In the genomic region with DNA sequence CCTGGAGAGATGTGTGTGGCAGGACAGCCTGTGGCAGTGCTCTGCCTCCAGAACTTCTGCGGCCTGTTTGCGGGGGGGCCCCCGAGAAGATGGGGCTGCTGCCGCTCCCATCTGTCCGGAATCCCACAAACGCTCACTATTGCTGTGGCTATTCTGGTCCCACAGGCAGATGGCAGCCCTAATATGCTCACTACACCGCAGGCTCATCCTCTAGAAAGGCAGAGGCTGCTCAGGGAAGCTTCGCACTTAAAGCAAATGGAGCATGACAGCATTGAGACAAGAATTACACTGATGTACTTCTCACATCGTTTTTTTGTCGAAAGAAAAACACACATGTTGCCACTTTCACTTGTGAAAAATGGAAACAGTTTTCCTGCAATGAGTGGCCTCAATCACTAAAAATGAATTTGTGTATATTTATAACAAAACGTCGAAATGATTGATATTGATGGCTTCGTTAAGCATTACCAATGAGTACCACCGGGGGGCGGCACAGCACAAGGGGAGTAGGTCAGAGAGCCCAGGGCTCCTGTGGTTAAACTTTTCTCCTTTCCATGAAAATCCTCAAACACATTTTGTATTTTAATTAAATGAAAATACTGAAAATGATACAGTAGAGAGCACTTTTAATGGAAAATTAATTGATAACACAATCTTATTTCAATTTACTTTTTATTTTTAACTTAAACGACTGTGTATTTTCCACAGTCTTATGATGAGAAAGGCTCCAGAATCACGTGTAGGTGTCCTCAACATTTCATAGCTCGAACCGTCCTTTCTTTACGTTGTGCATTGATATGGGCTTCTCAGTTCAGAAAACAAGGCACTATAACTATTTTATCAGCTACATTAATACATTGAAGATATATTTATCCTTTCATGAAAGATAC, we compare ENCODE assay signal across 8 cellular contexts.
A peak's percentile ranks its signal among the peaks of the same experiment; 100 is the strongest.
DNase-seq lines count a peak whose midpoint lies in the region; ATAC-seq and TF ChIP-seq lines count a peak whose summit lies in the region.

No MANE protein-coding gene starts in this region.

- H3K9me3 ChIP-seq in cardiac muscle cell (ENCODE audit: low read depth): no peaks in the 10 kb centered on the region
- no peaks in the 10 kb centered on the region for H3K9me3 ChIP-seq in effector memory CD4-positive, alpha-beta T cell (ENCODE audit: control insufficient read depth, low read length)

- no peak overlapping the region for H3K27ac ChIP-seq in cardiac muscle cell
- no peak overlapping the region for H3K27ac ChIP-seq in effector memory CD4-positive, alpha-beta T cell (ENCODE audit: insufficient read depth, low read length, poor library complexity, severe bottlenecking)

- H3K27me3 ChIP-seq in cardiac muscle cell: no peaks in the 10 kb centered on the region
- H3K27me3 ChIP-seq in effector memory CD4-positive, alpha-beta T cell (replicated peaks; ENCODE audit: control insufficient read depth, insufficient read depth, low read length, poor library complexity, severe bottlenecking): no peaks in the 10 kb centered on the region

- in situ Hi-C loops in GM13977 (cut with MboI; ENCODE audit: low pct_unique_long_range_greater_than_20kb, low sequenced_read_pairs, unreplicated experiment): loop anchor here (25.0 kb wide), 2 partner anchors 295 to 555 kb away; no protein-coding TSS in a partner anchor

- DNase-seq in AG20443 (ENCODE audit: low spot score) (peak; percentile 77), GM13977 (ENCODE audit: low spot score) (peak; percentile 72), NCI-H2227 treated with DMSO at 0.1 percent for 48 hours (lab: John Stamatoyannopoulos, UW) (peak; percentile 35), cardiac muscle cell (ENCODE audit: low read depth in 1 of 2, low spot score in 1 of 2) (peak; percentile 61 to 77), renal cortical epithelial cell (ENCODE audit: low read depth) (peak; percentile 23)
- peak; percentile 32 for DNase-seq in activated naive CD4-positive, alpha-beta T cell treated with anti-CD3 and anti-CD28 coated beads, Interleukin-2, amount 50 U/mL, for 16 hours
- DNase-seq in effector memory CD4-positive, alpha-beta T cell: no peak

- H3K4me3 ChIP-seq in cardiac muscle cell: no peak overlapping the region
- H3K4me3 ChIP-seq in effector memory CD4-positive, alpha-beta T cell (ENCODE audit: insufficient read depth, low read depth, low read length, poor library complexity, severe bottlenecking): no peak overlapping the region

- H3K36me3 ChIP-seq in cardiac muscle cell: no peaks in the 10 kb centered on the region
- H3K36me3 ChIP-seq in effector memory CD4-positive, alpha-beta T cell (ENCODE audit: control insufficient read depth, insufficient read depth, low read length): no peaks in the 10 kb centered on the region

- ATAC-seq in GM21576 (IDR thresholded peaks at IDR 0.05; ENCODE audit: unreplicated experiment): no peak

- TF ChIP-seq CTCF in GM13977 (IDR thresholded peaks at IDR 0.05; ENCODE audit: extremely low read depth, insufficient read depth, missing control alignments) (peak; percentile 80), cardiac muscle cell (IDR thresholded peaks at IDR 0.05; ENCODE audit: low read depth, low read length) (peak; percentile 88)

- H3K4me1 ChIP-seq in cardiac muscle cell (ENCODE audit: low read depth): peaks cover 6% of the 10 kb centered on the region
- H3K4me1 ChIP-seq in effector memory CD4-positive, alpha-beta T cell (ENCODE audit: control insufficient read depth, insufficient read depth, low read length, poor library complexity, severe bottlenecking): no peaks in the 10 kb centered on the region

Comparison
In these comparisons a context has a peak if more than half of its experiments do, and no peak if none do; other contexts are left out.
1. DNase-seq: peak in AG20443 (single experiment), GM13977 (single experiment), NCI-H2227 treated with DMSO at 0.1 percent for 48 hours (single experiment), activated naive CD4-positive, alpha-beta T cell treated with anti-CD3 and anti-CD28 coated beads, Interleukin-2, amount 50 U/mL, for 16 hours (single experiment), cardiac muscle cell (2 of 2) and renal cortical epithelial cell (single experiment); none in effector memory CD4-positive, alpha-beta T cell (0 of 3).